Comparison of ENCODE assay signal across 14 cellular contexts in genomic region chr4:168309781-168310180, GRCh38. TPM values are rescaled to one million over a fixed set of nuclear protein-coding genes. Genes with fewer than 3 reads are reported as not detected.
A peak's percentile ranks its signal among the peaks of the same experiment; 100 is the strongest.
DNase-seq lines count a peak whose midpoint lies in the region; ATAC-seq and TF ChIP-seq lines count a peak whose summit lies in the region.
"Had no signal": no experiment of that assay in that cellular context is flagged by ENCODE, and none has a peak within 500 bp of the region (broad histone marks: within the 10 kb centered on the region; RNA-seq: fewer than 3 reads in every experiment).

No MANE protein-coding gene starts in this region.

- H3K36me3 ChIP-seq in GM23338 (ENCODE audit: insufficient read depth) (no peaks in the 10 kb centered on the region), GM23248 (ENCODE audit: low read depth) (no peaks in the 10 kb centered on the region)

- H3K27ac Mint-ChIP-seq in GM23338, result no peak overlapping the region
- H3K27ac Mint-ChIP-seq: activated B cell treated with CpG ODN at 0.5 μM for 24 hours had no signal

- H3K9me2 ChIP-seq in GM23338 (ENCODE audit: insufficient read depth) (0 out of 2 replicates have a peak, but pooled peaks cover 2% of the 10 kb centered on the region), GM23248 (ENCODE audit: insufficient read depth) (no peaks in the 10 kb centered on the region)

- H3K27me3 ChIP-seq in GM23338 (ENCODE audit: insufficient read depth) (no peaks in the 10 kb centered on the region), GM23248 (replicated peaks; ENCODE audit: insufficient read depth) (no peaks in the 10 kb centered on the region)
- H3K27me3 ChIP-seq: adrenal gland had no signal

- no peaks in the 10 kb centered on the region for H3F3A ChIP-seq in GM23338 (replicated peaks; ENCODE audit: low read depth)
- no peaks in the 10 kb centered on the region for H3F3A ChIP-seq in GM23248 (ENCODE audit: insufficient read depth)

- H3K27me3 Mint-ChIP-seq in GM23338 (ENCODE audit: insufficient read depth, low read depth, poor library complexity), result no peaks in the 10 kb centered on the region
- H3K27me3 Mint-ChIP-seq: activated B cell treated with CpG ODN at 0.5 μM for 24 hours, naive B cell had no signal

- H3K4me3 ChIP-seq in GM23338 (no peak overlapping the region), GM23248 (no peak overlapping the region)
- H3K4me3 ChIP-seq: adrenal gland, coronary artery, SK-N-MC had no signal

- ATAC-seq in GM23338 (no peak), left lobe of liver (peak; percentile 63), GM18505 (IDR thresholded peaks at IDR 0.05; ENCODE audit: unreplicated experiment) (no peak)
- ATAC-seq: stimulated activated naive CD8-positive, alpha-beta T cell treated with anti-CD3 and anti-CD28 coated beads, Interleukin-15, Interleukin-2, amounts not matched to agents 100 U/mL and 50 U/mL, for 24 hours had no signal

- H2AFZ ChIP-seq in GM23338, result no peak overlapping the region
- H2AFZ ChIP-seq in GM23248, result no peak overlapping the region

- H3K4me1 Mint-ChIP-seq in GM23338, result peaks cover 4% of the 10 kb centered on the region; the same call in 2 of the 3 replicates
- H3K4me1 Mint-ChIP-seq: activated B cell treated with CpG ODN at 0.5 μM for 24 hours had no signal

- no peaks in the 10 kb centered on the region for H3K9me3 Mint-ChIP-seq in GM23338
- H3K9me3 Mint-ChIP-seq: activated B cell treated with CpG ODN at 0.5 μM for 24 hours, naive B cell had no signal

- H3K79me2 ChIP-seq in GM23338 (replicated peaks; ENCODE audit: insufficient read depth) (no peaks in the 10 kb centered on the region), GM23248 (ENCODE audit: insufficient read depth) (no peaks in the 10 kb centered on the region)

- H3K4me1 ChIP-seq in GM23338 (ENCODE audit: insufficient read depth) (peaks cover 6% of the 10 kb centered on the region; the same call in 1 of the 2 replicates), GM23248 (ENCODE audit: insufficient read depth) (peaks cover 5% of the 10 kb centered on the region; the same call in 1 of the 2 replicates)

- WGBS in GM23248 (ENCODE audit: low coverage in 1 of 2, low lambda C conversion rate in 2 of 2, missing lambda C conversion rate in 2 of 2), 2 experiments, result 50 to 55% methylated on average over 2 of the region's 2 CpGs

- in situ Hi-C loops in GM23248 (cut with MboI), result no loop called here

- H3K4me2 ChIP-seq in GM23338 (no peak overlapping the region), GM23248 (ENCODE audit: unreplicated experiment) (no peak overlapping the region)

- peak; percentile 2 for DNase-seq in GM23338 (ENCODE audit: low spot score)
- DNase-seq in NCI-H2029 treated with DMSO at 0.1 percent for 48 hours (lab: John Stamatoyannopoulos, UW), result peak; percentile 20
- DNase-seq in amniotic epithelial cell (ENCODE audit: low read depth), result peak; percentile 57
- no peak for DNase-seq in left lobe of liver (ENCODE audit: low spot score)
- no peak for DNase-seq in Kasumi-1 (lab: John Stamatoyannopoulos, UW)
- DNase-seq in GM23248, result no peak
- DNase-seq: activated B cell treated with CpG ODN at 0.5 μM for 24 hours; naive B cell; stimulated activated naive CD8-positive, alpha-beta T cell treated with anti-CD3 and anti-CD28 coated beads, Interleukin-15, Interleukin-2, amounts not matched to agents 100 U/mL and 50 U/mL, for 24 hours had no signal

- no peaks in the 10 kb centered on the region for H3K9me3 ChIP-seq in GM23248 (ENCODE audit: low read depth)
- H3K9me3 ChIP-seq: adrenal gland had no signal

- H4K20me1 ChIP-seq in GM23338 (replicated peaks; ENCODE audit: insufficient read depth), result no peaks in the 10 kb centered on the region
- no peaks in the 10 kb centered on the region for H4K20me1 ChIP-seq in GM23248 (ENCODE audit: insufficient read depth)

- no peak for TF ChIP-seq CTCF in GM23338 (conservative IDR thresholded peaks at IDR 0.05; ENCODE audit: low read depth in 2 of 2)

- no peak overlapping the region for H3K4me3 Mint-ChIP-seq in GM23338
- H3K4me3 Mint-ChIP-seq: activated B cell treated with CpG ODN at 0.5 μM for 24 hours had no signal

- TF ChIP-seq POLR2A in GM18505 (IDR thresholded peaks at IDR 0.05; ENCODE audit: borderline replicate concordance, extremely low read depth, insufficient read depth, insufficient read length), result no peak

- H3K9ac ChIP-seq in GM23248, result no peak overlapping the region

- no peaks in the 10 kb centered on the region for H3K36me3 Mint-ChIP-seq in GM23338 (ENCODE audit: low read depth)

- H3K27ac ChIP-seq in GM23338 (ENCODE audit: low read depth), result no peak overlapping the region
- no peak overlapping the region for H3K27ac ChIP-seq in GM23248
- H3K27ac ChIP-seq: C4-2B, coronary artery, SK-N-MC had no signal

TF ChIP-seq in GM23338, 12 proteins besides CTCF, POLR2A, EP300 and RAD21 (continues in another document):
- TF ChIP-seq, protein P1, sequence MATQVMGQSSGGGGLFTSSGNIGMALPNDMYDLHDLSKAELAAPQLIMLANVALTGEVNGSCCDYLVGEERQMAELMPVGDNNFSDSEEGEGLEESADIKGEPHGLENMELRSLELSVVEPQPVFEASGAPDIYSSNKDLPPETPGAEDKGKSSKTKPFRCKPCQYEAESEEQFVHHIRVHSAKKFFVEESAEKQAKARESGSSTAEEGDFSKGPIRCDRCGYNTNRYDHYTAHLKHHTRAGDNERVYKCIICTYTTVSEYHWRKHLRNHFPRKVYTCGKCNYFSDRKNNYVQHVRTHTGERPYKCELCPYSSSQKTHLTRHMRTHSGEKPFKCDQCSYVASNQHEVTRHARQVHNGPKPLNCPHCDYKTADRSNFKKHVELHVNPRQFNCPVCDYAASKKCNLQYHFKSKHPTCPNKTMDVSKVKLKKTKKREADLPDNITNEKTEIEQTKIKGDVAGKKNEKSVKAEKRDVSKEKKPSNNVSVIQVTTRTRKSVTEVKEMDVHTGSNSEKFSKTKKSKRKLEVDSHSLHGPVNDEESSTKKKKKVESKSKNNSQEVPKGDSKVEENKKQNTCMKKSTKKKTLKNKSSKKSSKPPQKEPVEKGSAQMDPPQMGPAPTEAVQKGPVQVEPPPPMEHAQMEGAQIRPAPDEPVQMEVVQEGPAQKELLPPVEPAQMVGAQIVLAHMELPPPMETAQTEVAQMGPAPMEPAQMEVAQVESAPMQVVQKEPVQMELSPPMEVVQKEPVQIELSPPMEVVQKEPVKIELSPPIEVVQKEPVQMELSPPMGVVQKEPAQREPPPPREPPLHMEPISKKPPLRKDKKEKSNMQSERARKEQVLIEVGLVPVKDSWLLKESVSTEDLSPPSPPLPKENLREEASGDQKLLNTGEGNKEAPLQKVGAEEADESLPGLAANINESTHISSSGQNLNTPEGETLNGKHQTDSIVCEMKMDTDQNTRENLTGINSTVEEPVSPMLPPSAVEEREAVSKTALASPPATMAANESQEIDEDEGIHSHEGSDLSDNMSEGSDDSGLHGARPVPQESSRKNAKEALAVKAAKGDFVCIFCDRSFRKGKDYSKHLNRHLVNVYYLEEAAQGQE (IDR thresholded peaks at IDR 0.05; ENCODE audit: unreplicated experiment), result no peak
- no peak for TF ChIP-seq ETS1 (IDR thresholded peaks at IDR 0.05)
- TF ChIP-seq STAT1 (IDR thresholded peaks at IDR 0.05; ENCODE audit: unreplicated experiment), result no peak
- no peak for TF ChIP-seq ZNF331 (CRISPR knock-in tag; IDR thresholded peaks at IDR 0.05; ENCODE audit: low read depth)
- no peak for TF ChIP-seq CREB1 (CRISPR knock-in tag; IDR thresholded peaks at IDR 0.05; ENCODE audit: low read depth)
- no peak for TF ChIP-seq EZH2 (IDR thresholded peaks at IDR 0.05; ENCODE audit: low read depth, unreplicated experiment)
- no peak for TF ChIP-seq POLR2AphosphoS5 (IDR thresholded peaks at IDR 0.05; ENCODE audit: low read depth)

RNA-seq across cellular contexts. Expression of gene DDX60, which starts 8.8 kb away (rescaled TPM):
- total RNA-seq in GM23338 (2014; rRNA removed; shearing (Covaris generic)), result 1.4 and 3.6 TPM in 2 replicates
- 0.45 and 1.0 TPM in 2 replicates for polyA plus RNA-seq in GM23338 (2016; fragmentation: Nextera tagmentation; extraction: Ambion mirVana)
- 4.3 TPM for total RNA-seq in left lobe of liver
- total RNA-seq in GM23248 (2014; rRNA removed; shearing (Covaris generic)), result 7.1 and 8.0 TPM in 2 replicates
- polyA plus RNA-seq in GM23248 (2016; fragmentation: Nextera tagmentation; extraction: Ambion mirVana), result 1.6 and 1.8 TPM in 2 replicates

Comparison
In these comparisons a context has a peak if more than half of its experiments do, and no peak if none do; other contexts are left out.
1. DNase-seq: peak in GM23338 (single experiment), NCI-H2029 treated with DMSO at 0.1 percent for 48 hours (single experiment) and amniotic epithelial cell (single experiment); none in left lobe of liver (single experiment), Kasumi-1 (0 of 2) and GM23248 (single experiment).